Comparison of ENCODE assay signal across 8 cellular contexts in genomic region chr1:51575406-51576084, GRCh38.
A peak's percentile ranks its signal among the peaks of the same experiment; 100 is the strongest.
DNase-seq lines count a peak whose midpoint lies in the region; ATAC-seq and TF ChIP-seq lines count a peak whose summit lies in the region.

No MANE protein-coding gene starts in this region.

- H3K9me3 Mint-ChIP-seq in activated T-cell treated with anti-CD3 and anti-CD28 coated beads, Interleukin-2, amount 50 U/mL, for 24 hours = no peaks in the 10 kb centered on the region

- H3K4me3 ChIP-seq in NB4 (ENCODE audit: low read depth, low read length) = peak overlapping the region; percentile 35

- H3K27ac Mint-ChIP-seq in activated T-cell treated with anti-CD3 and anti-CD28 coated beads, Interleukin-2, amount 50 U/mL, for 24 hours = peak overlapping the region; percentile 67

- no peak for TF ChIP-seq POLR2A in NB4 (IDR thresholded peaks at IDR 0.05; ENCODE audit: extremely low read depth, insufficient read length)

- no peak for TF ChIP-seq CTCF in NB4 (IDR thresholded peaks at IDR 0.05; ENCODE audit: low read depth, low read length)

- H3K4me1 Mint-ChIP-seq in activated T-cell treated with anti-CD3 and anti-CD28 coated beads, Interleukin-2, amount 50 U/mL, for 24 hours (ENCODE audit: low read depth) = peaks cover 25% of the 10 kb centered on the region

- peak overlapping the region; percentile 2 for H3K27ac ChIP-seq in angular gyrus (ENCODE audit: low read depth, low read length)

- H3K4me3 Mint-ChIP-seq in activated T-cell treated with anti-CD3 and anti-CD28 coated beads, Interleukin-2, amount 50 U/mL, for 24 hours = no peak overlapping the region

- no peaks in the 10 kb centered on the region for H3K27me3 Mint-ChIP-seq in activated T-cell treated with anti-CD3 and anti-CD28 coated beads, Interleukin-2, amount 50 U/mL, for 24 hours

- DNase-seq in activated T-cell treated with anti-CD3 and anti-CD28 coated beads, Interleukin-2, amount 50 U/mL, for 24 hours = no peak
- no peak for DNase-seq in activated T-cell treated with anti-CD3 and anti-CD28 coated beads, Interleukin-2, amount 50 U/mL, for 48 hours
- peak; percentile 96 for DNase-seq in NB4 (ENCODE audit: low read depth)
- peak; percentile 14 for DNase-seq in stimulated activated naive CD8-positive, alpha-beta T cell treated with anti-CD3 and anti-CD28 coated beads, Interleukin-15, Interleukin-2, amounts not matched to agents 100 U/mL and 50 U/mL, for 24 hours
- no peak for DNase-seq in HuH-7.5 (ENCODE audit: low spot score)
- DNase-seq in midbrain (lab: John Stamatoyannopoulos, UW) = no peak

- H3K36me3 Mint-ChIP-seq in activated T-cell treated with anti-CD3 and anti-CD28 coated beads, Interleukin-2, amount 50 U/mL, for 24 hours (ENCODE audit: low read depth) = no peaks in the 10 kb centered on the region

- peak; percentile 85 for ATAC-seq in stimulated activated naive CD8-positive, alpha-beta T cell treated with anti-CD3 and anti-CD28 coated beads, Interleukin-15, Interleukin-2, amounts not matched to agents 100 U/mL and 50 U/mL, for 24 hours
- no peak for ATAC-seq in GM21381 (IDR thresholded peaks at IDR 0.05; ENCODE audit: unreplicated experiment)

Comparison
In these comparisons a context has a peak if more than half of its experiments do, and no peak if none do; other contexts are left out.
1. DNase-seq: peak in NB4 (single experiment) and stimulated activated naive CD8-positive, alpha-beta T cell treated with anti-CD3 and anti-CD28 coated beads, Interleukin-15, Interleukin-2, amounts not matched to agents 100 U/mL and 50 U/mL, for 24 hours (single experiment); none in activated T-cell treated with anti-CD3 and anti-CD28 coated beads, Interleukin-2, amount 50 U/mL, for 24 hours (single experiment), activated T-cell treated with anti-CD3 and anti-CD28 coated beads, Interleukin-2, amount 50 U/mL, for 48 hours (0 of 2), HuH-7.5 (single experiment) and midbrain (single experiment).